8 cellular contexts compared by ENCODE assay signal in genomic region chr6:107716688-107717089, GRCh38.
DNase-seq lines count a peak whose midpoint lies in the region; ATAC-seq and TF ChIP-seq lines count a peak whose summit lies in the region.

No MANE protein-coding gene starts in this region.

- peak; percentile 81 for ATAC-seq in stimulated activated naive CD8-positive, alpha-beta T cell treated with anti-CD3 and anti-CD28 coated beads, Interleukin-15, amount 100 ng/mL, for 72 hours
- ATAC-seq in gastrocnemius medialis: no peak

- no peaks in the 10 kb centered on the region for H3K36me3 Mint-ChIP-seq in Caco-2 (ENCODE audit: insufficient read depth, unreplicated experiment)

- no peaks in the 10 kb centered on the region for H3K79me2 ChIP-seq in OCI-LY3 (ENCODE audit: low read length)

- peak; percentile 30 to 50 for DNase-seq in Caco-2
- DNase-seq in H4 (ENCODE audit: low spot score): peak; percentile 79
- peak; percentile 79 for DNase-seq in activated CD8-positive, alpha-beta memory T cell treated with anti-CD3 and anti-CD28 coated beads, Interleukin-2, amount 50 U/mL, for 48 hours
- DNase-seq in inferior parietal cortex (ENCODE audit: extremely low spot score): peak; percentile 42
- peak; percentile 57 to 82 for DNase-seq in stimulated activated naive CD8-positive, alpha-beta T cell treated with anti-CD3 and anti-CD28 coated beads, Interleukin-15, amount 100 ng/mL, for 72 hours
- DNase-seq in DMS153 treated with DMSO at 0.1 percent for 48 hours (lab: John Stamatoyannopoulos, UW; ENCODE audit: unreplicated experiment): no peak
- no peak for DNase-seq in gastrocnemius medialis

- no peaks in the 10 kb centered on the region for H3K36me3 ChIP-seq in Caco-2 (ENCODE audit: control insufficient read depth, insufficient read depth, low read length)
- no peaks in the 10 kb centered on the region for H3K36me3 ChIP-seq in OCI-LY3 (replicated peaks; ENCODE audit: low read depth, low read length)
- H3K36me3 ChIP-seq in gastrocnemius medialis: no peaks in the 10 kb centered on the region

- peak overlapping the region; percentile 32 for H3K4me2 ChIP-seq in OCI-LY3 (ENCODE audit: low read length)

- BruUV-seq in Caco-2 (replicated peaks; lab: Mats Ljungman, UMichigan): no TSS peak

- H3K4me1 Mint-ChIP-seq in Caco-2 (ENCODE audit: low read depth, unreplicated experiment): no peaks in the 10 kb centered on the region
- H3K4me1 Mint-ChIP-seq in stimulated activated naive CD8-positive, alpha-beta T cell treated with anti-CD3 and anti-CD28 coated beads, Interleukin-15, amount 100 ng/mL, for 72 hours: peaks cover 74% of the 10 kb centered on the region

- no peak for TF ChIP-seq POLR2A in gastrocnemius medialis (IDR thresholded peaks at IDR 0.05)

- H3K4me3 Mint-ChIP-seq in Caco-2 (ENCODE audit: unreplicated experiment): no peak overlapping the region
- H3K4me3 Mint-ChIP-seq in stimulated activated naive CD8-positive, alpha-beta T cell treated with anti-CD3 and anti-CD28 coated beads, Interleukin-15, amount 100 ng/mL, for 72 hours: peak overlapping the region; percentile 35 to 69

- H3K4me1 ChIP-seq in Caco-2 (no peaks in the 10 kb centered on the region), OCI-LY3 (ENCODE audit: low read length) (peaks cover 20% of the 10 kb centered on the region), gastrocnemius medialis (peaks cover 0 to 8% of the 10 kb centered on the region in 2 donors)

- no peaks in the 10 kb centered on the region for H3K9me3 ChIP-seq in Caco-2
- H3K9me3 ChIP-seq in OCI-LY3 (ENCODE audit: insufficient read depth, low read length): no peaks in the 10 kb centered on the region
- H3K9me3 ChIP-seq in gastrocnemius medialis: no peaks in the 10 kb centered on the region

- in situ Hi-C loops in gastrocnemius medialis (cut with MboI; ENCODE audit: low sequenced_read_pairs in 4 of 4): loop anchor here in 1 of 4 donors (25.0 kb wide), 1 partner anchor 404 kb away; no protein-coding TSS in a partner anchor

- no peak for TF ChIP-seq CTCF in Caco-2 (IDR thresholded peaks at IDR 0.05; ENCODE audit: insufficient read depth in 1 of 2, low read depth in 1 of 2, low read length in 1 of 2, severe bottlenecking in 1 of 2, unreplicated experiment in 1 of 2)
- TF ChIP-seq CTCF in OCI-LY3 (IDR thresholded peaks at IDR 0.05; ENCODE audit: low read depth, low read length): no peak
- no peak for TF ChIP-seq CTCF in gastrocnemius medialis (IDR thresholded peaks at IDR 0.05 in 4 of 5, conservative IDR thresholded peaks at IDR 0.05 in 1 of 5)

- H3K9ac ChIP-seq in OCI-LY3 (ENCODE audit: low read length): no peak overlapping the region

- H4K20me1 ChIP-seq in OCI-LY3 (ENCODE audit: insufficient read depth, low read length): no peaks in the 10 kb centered on the region

- peak overlapping the region; percentile 56; the same call in 1 of the 2 replicates for H2AFZ ChIP-seq in OCI-LY3 (ENCODE audit: low read depth, low read length)

- H3K4me3 ChIP-seq in Caco-2 (ENCODE audit: low read depth, low read length) (no peak overlapping the region), OCI-LY3 (ENCODE audit: low read length) (peak overlapping the region; percentile 67), gastrocnemius medialis (no peak overlapping the region)

- intact Hi-C loops in Caco-2 (cut with micrococcal nuclease; ENCODE audit: unreplicated experiment): no loop called here
- intact Hi-C loops in gastrocnemius medialis (cut with DNase I; ENCODE audit: low total_unique reads): no loop called here

- H3K27me3 ChIP-seq in Caco-2 (replicated peaks; ENCODE audit: control insufficient read depth, insufficient read depth, low read length) (no peaks in the 10 kb centered on the region), OCI-LY3 (ENCODE audit: low read depth, low read length) (no peaks in the 10 kb centered on the region), gastrocnemius medialis (no peaks in the 10 kb centered on the region)

- H3K27me3 Mint-ChIP-seq in Caco-2 (ENCODE audit: insufficient read depth, unreplicated experiment): peaks cover 4% of the 10 kb centered on the region
- no peaks in the 10 kb centered on the region for H3K27me3 Mint-ChIP-seq in stimulated activated naive CD8-positive, alpha-beta T cell treated with anti-CD3 and anti-CD28 coated beads, Interleukin-15, amount 100 ng/mL, for 72 hours

- no peaks in the 10 kb centered on the region for H3K9me3 Mint-ChIP-seq in Caco-2 (ENCODE audit: unreplicated experiment)
- H3K9me3 Mint-ChIP-seq in stimulated activated naive CD8-positive, alpha-beta T cell treated with anti-CD3 and anti-CD28 coated beads, Interleukin-15, amount 100 ng/mL, for 72 hours: no peaks in the 10 kb centered on the region

- H3K27ac ChIP-seq in OCI-LY3 (ENCODE audit: low read length) (no peak overlapping the region), gastrocnemius medialis (no peak overlapping the region)

- CTCF ChIA-PET in Caco-2 (lab: Charles Lee): no interaction called here

- POLR2A ChIA-PET in Caco-2 (lab: Charles Lee): no interaction called here

- no peak overlapping the region for H3K27ac Mint-ChIP-seq in Caco-2 (ENCODE audit: unreplicated experiment)
- peak overlapping the region; percentile 41 to 91 for H3K27ac Mint-ChIP-seq in stimulated activated naive CD8-positive, alpha-beta T cell treated with anti-CD3 and anti-CD28 coated beads, Interleukin-15, amount 100 ng/mL, for 72 hours

Comparison
In these comparisons a context has a peak if more than half of its experiments do, and no peak if none do; other contexts are left out.
1. DNase-seq: peak in Caco-2 (2 of 2), H4 (single experiment), activated CD8-positive, alpha-beta memory T cell treated with anti-CD3 and anti-CD28 coated beads, Interleukin-2, amount 50 U/mL, for 48 hours (single experiment), inferior parietal cortex (single experiment) and stimulated activated naive CD8-positive, alpha-beta T cell treated with anti-CD3 and anti-CD28 coated beads, Interleukin-15, amount 100 ng/mL, for 72 hours (2 of 2); none in DMS153 treated with DMSO at 0.1 percent for 48 hours (single experiment) and gastrocnemius medialis (0 of 2).